In the genomic region with DNA sequence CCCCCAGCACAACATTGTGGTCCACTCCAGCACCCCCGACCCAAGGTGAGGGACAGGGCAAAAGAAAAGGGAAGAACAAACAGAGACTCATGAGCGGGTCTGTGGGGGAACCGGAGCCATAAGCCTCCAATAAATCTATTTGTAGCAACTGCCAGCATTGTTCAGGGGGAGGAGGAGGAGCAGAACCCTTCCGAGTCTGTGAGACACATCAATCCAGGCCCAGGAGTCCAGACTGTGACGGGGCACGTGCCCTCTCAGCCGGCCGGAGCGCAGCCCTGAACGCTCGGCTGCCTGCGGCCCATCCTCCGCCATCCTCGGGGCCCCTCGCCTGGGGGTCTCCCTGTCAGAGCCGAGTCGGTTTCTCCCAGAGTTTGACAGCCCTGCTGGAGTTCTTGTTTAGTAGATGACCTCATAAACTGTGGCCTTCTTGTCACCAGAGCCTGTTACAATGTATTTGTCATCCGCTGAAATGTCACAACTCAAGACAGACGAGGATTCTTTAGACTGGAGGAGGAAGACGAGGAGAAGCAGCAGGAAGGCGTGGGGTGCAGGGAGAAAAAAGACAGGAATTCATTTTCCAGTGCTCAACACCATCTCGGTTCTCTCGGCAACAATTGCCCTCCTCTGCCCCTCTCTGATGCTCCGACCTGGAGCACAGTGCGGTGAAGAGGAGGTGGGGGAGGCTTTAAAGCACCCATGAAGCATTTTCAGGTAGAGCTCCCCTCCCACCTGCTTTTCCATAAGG, we compare ENCODE assay signal across 26 cellular contexts. TPM values are rescaled to one million over a fixed set of nuclear protein-coding genes. Genes with fewer than 3 reads are reported as not detected.
DNase-seq lines count a peak whose midpoint lies in the region; ATAC-seq and TF ChIP-seq lines count a peak whose summit lies in the region.
"Had no signal": no experiment of that assay in that cellular context is flagged by ENCODE, and none has a peak within 500 bp of the region (broad histone marks: within the 10 kb centered on the region; RNA-seq: fewer than 3 reads in every experiment).

No MANE protein-coding gene starts in this region.

- H3K9me3 ChIP-seq in Peyer's patch = no peaks in the 10 kb centered on the region
- H3K9me3 ChIP-seq in neutrophil = no peaks in the 10 kb centered on the region
- no peaks in the 10 kb centered on the region for H3K9me3 ChIP-seq in upper lobe of right lung
- H3K9me3 ChIP-seq: adrenal gland, uterus had no signal

- no peak for ATAC-seq in stimulated activated effector memory CD8-positive, alpha-beta T cell treated with anti-CD3 and anti-CD28 coated beads, Interleukin-12 subunit alpha, Interleukin-12 subunit beta, amount 100 ng/mL, for 72 hours
- ATAC-seq in upper lobe of right lung = no peak
- ATAC-seq: CD8-positive, alpha-beta T cell; SK-N-SH treated with all-trans-retinoic acid at 6 μM for 48 hours; stimulated activated memory B cell treated with anti-CD40 and anti-IgM and Interleukin-4, amounts not matched to agents 10 μg/mL and 1 μg/mL and 100 μg/mL, for 72 hours had no signal

- H3K4me3 ChIP-seq in Peyer's patch = no peak overlapping the region
- H3K4me3 ChIP-seq in neutrophil (ENCODE audit: low read depth in 1 of 2, low read length in 1 of 2) = no peak overlapping the region
- no peak overlapping the region for H3K4me3 ChIP-seq in upper lobe of right lung
- H3K4me3 ChIP-seq: adrenal gland, neural progenitor cell, uterus had no signal

- TF ChIP-seq POLR2A in Peyer's patch (IDR thresholded peaks at IDR 0.05) = no peak

- H3K27me3 ChIP-seq in Peyer's patch = no peaks in the 10 kb centered on the region
- no peaks in the 10 kb centered on the region for H3K27me3 ChIP-seq in neutrophil
- H3K27me3 ChIP-seq in upper lobe of right lung = no peaks in the 10 kb centered on the region
- H3K27me3 ChIP-seq: adrenal gland, neural progenitor cell, uterus had no signal

- H3K27ac ChIP-seq in Peyer's patch (no peak overlapping the region), neutrophil (peak overlapping the region; percentile 14), upper lobe of right lung (no peak overlapping the region)
- H3K27ac ChIP-seq: adrenal gland, neural progenitor cell, uterus had no signal

- H3K4me3 Mint-ChIP-seq in stimulated activated effector memory CD8-positive, alpha-beta T cell treated with anti-CD3 and anti-CD28 coated beads, Interleukin-12 subunit alpha, Interleukin-12 subunit beta, amount 100 ng/mL, for 72 hours = no peak overlapping the region
- no peak overlapping the region for H3K4me3 Mint-ChIP-seq in activated naive CD4-positive, alpha-beta T cell treated with anti-CD3 and anti-CD28 coated beads, Interleukin-2, amount 10 ng/mL, durations not matched to agents 7 days and 5 days
- H3K4me3 Mint-ChIP-seq: activated CD4-positive, alpha-beta memory T cell treated with anti-CD3 and anti-CD28 coated beads, Interleukin-2, amount 10 ng/mL, durations not matched to agents 7 days and 5 days; CD8-positive, alpha-beta T cell; neural progenitor cell; stimulated activated memory B cell treated with anti-CD40 and anti-IgM and Interleukin-4, amounts not matched to agents 10 μg/mL and 1 μg/mL and 100 μg/mL, for 72 hours had no signal

- peaks cover 80% of the 10 kb centered on the region for H3K36me3 Mint-ChIP-seq in stimulated activated effector memory CD8-positive, alpha-beta T cell treated with anti-CD3 and anti-CD28 coated beads, Interleukin-12 subunit alpha, Interleukin-12 subunit beta, amount 100 ng/mL, for 72 hours
- peaks cover 40% of the 10 kb centered on the region for H3K36me3 Mint-ChIP-seq in activated naive CD4-positive, alpha-beta T cell treated with anti-CD3 and anti-CD28 coated beads, Interleukin-2, amount 10 ng/mL, durations not matched to agents 7 days and 5 days

- TF ChIP-seq CTCF in Peyer's patch (IDR thresholded peaks at IDR 0.05) (no peak), neutrophil (IDR thresholded peaks at IDR 0.05) (no peak), upper lobe of right lung (IDR thresholded peaks at IDR 0.05) (no peak)

- no peaks in the 10 kb centered on the region for H3K4me1 ChIP-seq in Peyer's patch
- H3K4me1 ChIP-seq in neutrophil (ENCODE audit: control insufficient read depth in 1 of 2, insufficient read depth in 1 of 2, low read depth in 1 of 2, low read length in 1 of 2) = no peaks in the 10 kb centered on the region
- H3K4me1 ChIP-seq in upper lobe of right lung = no peaks in the 10 kb centered on the region
- H3K4me1 ChIP-seq: adrenal gland, uterus had no signal

- H3K27me3 Mint-ChIP-seq in activated naive CD4-positive, alpha-beta T cell treated with anti-CD3 and anti-CD28 coated beads, Interleukin-2, amount 10 ng/mL, durations not matched to agents 7 days and 5 days = no peaks in the 10 kb centered on the region
- H3K27me3 Mint-ChIP-seq: activated CD4-positive, alpha-beta memory T cell treated with anti-CD3 and anti-CD28 coated beads, Interleukin-2, amount 10 ng/mL, durations not matched to agents 7 days and 5 days; stimulated activated memory B cell treated with anti-CD40 and anti-IgM and Interleukin-4, amounts not matched to agents 10 μg/mL and 1 μg/mL and 100 μg/mL, for 72 hours had no signal

- no peaks in the 10 kb centered on the region for H3K9me3 Mint-ChIP-seq in stimulated activated effector memory CD8-positive, alpha-beta T cell treated with anti-CD3 and anti-CD28 coated beads, Interleukin-12 subunit alpha, Interleukin-12 subunit beta, amount 100 ng/mL, for 72 hours
- H3K9me3 Mint-ChIP-seq in activated naive CD4-positive, alpha-beta T cell treated with anti-CD3 and anti-CD28 coated beads, Interleukin-2, amount 10 ng/mL, durations not matched to agents 7 days and 5 days = no peaks in the 10 kb centered on the region
- H3K9me3 Mint-ChIP-seq: activated CD4-positive, alpha-beta memory T cell treated with anti-CD3 and anti-CD28 coated beads, Interleukin-2, amount 10 ng/mL, durations not matched to agents 7 days and 5 days; CD8-positive, alpha-beta T cell; neural progenitor cell; stimulated activated memory B cell treated with anti-CD40 and anti-IgM and Interleukin-4, amounts not matched to agents 10 μg/mL and 1 μg/mL and 100 μg/mL, for 72 hours had no signal

- intact Hi-C loops in upper lobe of right lung (cut with DNase I) = no loop called here

- CTCF ChIA-PET in activated naive CD4-positive, alpha-beta T cell treated with anti-CD3 and anti-CD28 coated beads, Interleukin-2, amount 10 ng/mL, durations not matched to agents 7 days and 5 days (lab: Charles Lee) = no interaction called here

- peak in 2 of 3 donors; percentile 41 to 42 for DNase-seq in Peyer's patch
- DNase-seq in left kidney (ENCODE audit: low read depth, low spot score) = peak; percentile 93
- DNase-seq in stimulated activated effector memory CD8-positive, alpha-beta T cell treated with anti-CD3 and anti-CD28 coated beads, Interleukin-12 subunit alpha, Interleukin-12 subunit beta, amount 100 ng/mL, for 72 hours (ENCODE audit: low spot score in 2 of 2) = no peak
- DNase-seq in upper lobe of right lung = no peak
- no peak for DNase-seq in RKO (ENCODE audit: low spot score)
- DNase-seq in activated naive CD4-positive, alpha-beta T cell treated with anti-CD3 and anti-CD28 coated beads, Interleukin-2, amount 10 ng/mL, durations not matched to agents 7 days and 5 days = no peak
- DNase-seq: activated CD4-positive, alpha-beta memory T cell treated with anti-CD3 and anti-CD28 coated beads, Interleukin-2, amount 10 ng/mL, durations not matched to agents 7 days and 5 days; activated CD4-positive, alpha-beta T cell treated with anti-CD3 and anti-CD28 coated beads for 1 hour; activated naive CD4-positive, alpha-beta T cell treated with Interleukin-2 at 50 U/mL for 16 hours; CD8-positive, alpha-beta T cell; effector CD8-positive, alpha-beta T cell; erythroblast; kidney; NCI-H146; NCI-H446; NCI-H774; stimulated activated CD4-positive, alpha-beta T cell treated with anti-CD3 and anti-CD28 coated beads, Interleukin-12 subunit alpha, Interleukin-12 subunit beta, amount 100 ng/mL, for 4 hours; stimulated activated CD4-positive, alpha-beta T cell treated with anti-CD3 and anti-CD28 coated beads, Interleukin-4, amount 100 ng/mL, for 24 hours; substantia nigra; T-helper 2 cell had no signal

- H3K36me3 ChIP-seq in Peyer's patch (peaks cover 0 to 59% (median 2%) of the 10 kb centered on the region in 3 donors), neutrophil (peaks cover 93% of the 10 kb centered on the region), upper lobe of right lung (peaks cover 66% of the 10 kb centered on the region)
- H3K36me3 ChIP-seq: neural progenitor cell, uterus had no signal

- peaks cover 12% of the 10 kb centered on the region for H3K4me1 Mint-ChIP-seq in stimulated activated effector memory CD8-positive, alpha-beta T cell treated with anti-CD3 and anti-CD28 coated beads, Interleukin-12 subunit alpha, Interleukin-12 subunit beta, amount 100 ng/mL, for 72 hours
- H3K4me1 Mint-ChIP-seq in activated naive CD4-positive, alpha-beta T cell treated with anti-CD3 and anti-CD28 coated beads, Interleukin-2, amount 10 ng/mL, durations not matched to agents 7 days and 5 days = no peaks in the 10 kb centered on the region
- H3K4me1 Mint-ChIP-seq: activated CD4-positive, alpha-beta memory T cell treated with anti-CD3 and anti-CD28 coated beads, Interleukin-2, amount 10 ng/mL, durations not matched to agents 7 days and 5 days had no signal

- H3K27ac Mint-ChIP-seq in stimulated activated effector memory CD8-positive, alpha-beta T cell treated with anti-CD3 and anti-CD28 coated beads, Interleukin-12 subunit alpha, Interleukin-12 subunit beta, amount 100 ng/mL, for 72 hours = peak overlapping the region; percentile 4
- H3K27ac Mint-ChIP-seq in activated naive CD4-positive, alpha-beta T cell treated with anti-CD3 and anti-CD28 coated beads, Interleukin-2, amount 10 ng/mL, durations not matched to agents 7 days and 5 days = no peak overlapping the region
- H3K27ac Mint-ChIP-seq: activated CD4-positive, alpha-beta memory T cell treated with anti-CD3 and anti-CD28 coated beads, Interleukin-2, amount 10 ng/mL, durations not matched to agents 7 days and 5 days; CD8-positive, alpha-beta T cell; neural progenitor cell had no signal

RNA-seq across cellular contexts. Expression of a gene that starts 47.8 kb away (rescaled TPM):
- total RNA-seq in Peyer's patch = 100 to 1,000 TPM; 130 to 176 (median 140) TPM
- 58.8 TPM for total RNA-seq in upper lobe of right lung

Comparison
In these comparisons a context has a peak if more than half of its experiments do, and no peak if none do; other contexts are left out.
1. DNase-seq: peak in Peyer's patch (2 of 3) and left kidney (single experiment); none in stimulated activated effector memory CD8-positive, alpha-beta T cell treated with anti-CD3 and anti-CD28 coated beads, Interleukin-12 subunit alpha, Interleukin-12 subunit beta, amount 100 ng/mL, for 72 hours (0 of 2), upper lobe of right lung (single experiment), RKO (single experiment) and activated naive CD4-positive, alpha-beta T cell treated with anti-CD3 and anti-CD28 coated beads, Interleukin-2, amount 10 ng/mL, durations not matched to agents 7 days and 5 days (single experiment).